7 cellular contexts compared by ENCODE assay signal in the genomic region with DNA sequence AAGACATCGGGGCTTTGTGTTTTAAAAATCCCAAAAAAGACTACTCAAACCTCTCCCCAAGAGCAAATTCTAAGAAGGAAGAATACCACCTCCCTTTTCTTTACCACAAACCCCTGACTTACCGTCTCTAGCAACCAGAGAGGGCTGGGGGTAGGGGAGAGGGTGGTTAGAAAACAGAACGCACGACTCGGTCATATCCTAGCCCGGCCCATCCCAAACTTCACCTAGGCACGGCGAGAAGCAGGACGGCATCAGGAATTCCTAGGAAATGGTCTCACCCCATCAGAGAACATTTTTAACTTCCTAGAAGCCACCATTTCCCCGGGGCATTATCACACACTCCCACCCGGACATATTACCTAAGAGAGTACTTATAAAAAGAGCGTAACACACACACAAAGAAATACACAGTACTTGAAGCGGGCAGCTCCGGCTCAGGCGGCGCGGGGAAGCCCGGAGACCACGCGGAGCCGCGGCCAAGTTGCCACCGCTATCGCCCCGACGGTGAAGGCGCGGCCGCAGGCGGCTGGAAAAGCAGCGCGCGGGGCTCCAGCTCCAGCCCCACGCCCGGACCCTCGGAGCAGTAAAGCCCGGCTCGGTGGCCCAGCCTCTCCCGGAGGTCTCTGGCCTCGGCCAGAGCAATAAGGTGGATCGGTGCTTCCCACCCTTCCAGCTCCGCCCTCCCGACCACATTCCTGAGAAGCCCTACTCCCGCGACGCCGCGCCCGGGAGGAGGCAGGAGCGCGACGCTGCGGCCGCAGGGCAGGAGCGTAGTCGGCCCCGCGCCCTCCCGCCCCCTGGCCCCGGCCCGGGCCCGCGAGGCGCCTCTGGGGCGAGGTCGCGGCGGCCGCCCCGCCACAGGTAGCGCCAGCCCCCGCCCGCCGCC. TPM values are rescaled to one million over a fixed set of nuclear protein-coding genes. Genes with fewer than 3 reads are reported as not detected.
DNase-seq lines count a peak whose midpoint lies in the region; ATAC-seq and TF ChIP-seq lines count a peak whose summit lies in the region.

No MANE protein-coding gene starts in this region.

- H2AFZ ChIP-seq in GM23338, result no peak overlapping the region

- H4K20me1 ChIP-seq in GM23338 (replicated peaks; ENCODE audit: insufficient read depth), result peaks cover 35% of the 10 kb centered on the region

- intact Hi-C loops in dendritic cell treated with granulocyte-macrophage colony-stimulating factor and Interleukin-4, amounts not matched to agents 40 ng/mL and 50 ng/mL, for 4 days (cut with micrococcal nuclease), result no loop called here
- intact Hi-C loops in lower lobe of right lung (cut with DNase I), result no loop called here

- H3K27ac Mint-ChIP-seq in GM23338, result peak overlapping the region; percentile 96
- H3K27ac Mint-ChIP-seq in dendritic cell treated with granulocyte-macrophage colony-stimulating factor and Interleukin-4, amounts not matched to agents 40 ng/mL and 50 ng/mL, for 4 days, result no peak overlapping the region

- H3K27me3 Mint-ChIP-seq in GM23338 (ENCODE audit: insufficient read depth, low read depth, poor library complexity), result peaks cover 10% of the 10 kb centered on the region
- peaks cover 63% of the 10 kb centered on the region for H3K27me3 Mint-ChIP-seq in dendritic cell treated with granulocyte-macrophage colony-stimulating factor and Interleukin-4, amounts not matched to agents 40 ng/mL and 50 ng/mL, for 4 days

- H3K36me3 ChIP-seq in GM23338 (ENCODE audit: insufficient read depth) (no peaks in the 10 kb centered on the region), KOPT-K1 (ENCODE audit: insufficient read depth, low read length) (peaks cover 7% of the 10 kb centered on the region), lower lobe of right lung (no peaks in the 10 kb centered on the region)

- DNase-seq in GM23338 (ENCODE audit: low spot score) (peak; percentile 91), lower lobe of right lung (peak; percentile 80)
- peak; percentile 48 for DNase-seq in activated CD4-positive, CD25-positive, alpha-beta regulatory T cell treated with anti-CD3 and anti-CD28 coated beads, Interleukin-2, amount 50 U/mL, for 72 hours
- DNase-seq in stimulated activated naive CD4-positive, alpha-beta T cell (lab: John Stamatoyannopoulos, UW), result peak in 5 of 6 experiments; percentile 11 to 57 (median 30)

- H3F3A ChIP-seq in GM23338 (replicated peaks; ENCODE audit: low read depth), result 0 out of 2 replicates have a peak, but pooled peaks cover 15% of the 10 kb centered on the region

- H3K27me3 ChIP-seq in GM23338 (ENCODE audit: insufficient read depth) (peaks cover 5% of the 10 kb centered on the region; the same call in 1 of the 2 replicates), lower lobe of right lung (ENCODE audit: low read depth) (no peaks in the 10 kb centered on the region)

- H3K9me3 Mint-ChIP-seq in GM23338, result no peaks in the 10 kb centered on the region
- no peaks in the 10 kb centered on the region for H3K9me3 Mint-ChIP-seq in dendritic cell treated with granulocyte-macrophage colony-stimulating factor and Interleukin-4, amounts not matched to agents 40 ng/mL and 50 ng/mL, for 4 days

- peak overlapping the region; percentile 91 for H3K27ac ChIP-seq in GM23338 (ENCODE audit: low read depth)
- peak overlapping the region; percentile 87 for H3K27ac ChIP-seq in KOPT-K1 (ENCODE audit: low read depth, low read length, poor library complexity, severe bottlenecking)
- H3K27ac ChIP-seq in lower lobe of right lung, result peak overlapping the region; percentile 90

- peak; percentile 76 for ATAC-seq in GM23338
- ATAC-seq in lower lobe of right lung, result peak; percentile 92

- H3K4me1 Mint-ChIP-seq in GM23338, result peaks cover 48% of the 10 kb centered on the region
- H3K4me1 Mint-ChIP-seq in dendritic cell treated with granulocyte-macrophage colony-stimulating factor and Interleukin-4, amounts not matched to agents 40 ng/mL and 50 ng/mL, for 4 days (ENCODE audit: low read depth), result peaks cover 7% of the 10 kb centered on the region

- H3K4me2 ChIP-seq in GM23338, result peak overlapping the region; percentile 91

- H3K9me3 ChIP-seq in KOPT-K1 (ENCODE audit: insufficient read depth, low read length, poor library complexity, severe bottlenecking) (no peaks in the 10 kb centered on the region), lower lobe of right lung (no peaks in the 10 kb centered on the region)

- H3K36me3 Mint-ChIP-seq in GM23338 (ENCODE audit: low read depth), result peaks cover 25% of the 10 kb centered on the region
- no peaks in the 10 kb centered on the region for H3K36me3 Mint-ChIP-seq in dendritic cell treated with granulocyte-macrophage colony-stimulating factor and Interleukin-4, amounts not matched to agents 40 ng/mL and 50 ng/mL, for 4 days (ENCODE audit: low read depth)

- H3K79me2 ChIP-seq in GM23338 (replicated peaks; ENCODE audit: insufficient read depth), result peaks cover 59% of the 10 kb centered on the region

- H3K9me2 ChIP-seq in GM23338 (ENCODE audit: insufficient read depth), result no peaks in the 10 kb centered on the region

- H3K4me1 ChIP-seq in GM23338 (ENCODE audit: insufficient read depth) (peaks cover 47% of the 10 kb centered on the region), lower lobe of right lung (peaks cover 13% of the 10 kb centered on the region)

- H3K4me3 Mint-ChIP-seq in GM23338, result peak overlapping the region; percentile 98
- peak overlapping the region; percentile 57 for H3K4me3 Mint-ChIP-seq in dendritic cell treated with granulocyte-macrophage colony-stimulating factor and Interleukin-4, amounts not matched to agents 40 ng/mL and 50 ng/mL, for 4 days

- TF ChIP-seq CTCF in GM12875 (IDR thresholded peaks at IDR 0.05; ENCODE audit: borderline replicate concordance, insufficient read depth, low read depth, low read length) (no peak), GM23338 (conservative IDR thresholded peaks at IDR 0.05; ENCODE audit: low read depth in 2 of 2) (0 out of 4 replicates have a peak, but pooled peaks of 1 of the 2 experiments have one; percentile 1), lower lobe of right lung (IDR thresholded peaks at IDR 0.05) (no peak)

- H3K4me3 ChIP-seq in GM12875 (ENCODE audit: low read depth, low read length), result peak overlapping the region; percentile 99
- H3K4me3 ChIP-seq in GM23338, result peak overlapping the region; percentile 93
- peak overlapping the region; percentile 81 for H3K4me3 ChIP-seq in lower lobe of right lung

TF ChIP-seq in GM23338, 12 proteins besides CTCF, POLR2A, EP300 and RAD21 (continues in another document):
- TF ChIP-seq EZH2 (IDR thresholded peaks at IDR 0.05; ENCODE audit: low read depth, unreplicated experiment), result no peak
- TF ChIP-seq, protein P1, sequence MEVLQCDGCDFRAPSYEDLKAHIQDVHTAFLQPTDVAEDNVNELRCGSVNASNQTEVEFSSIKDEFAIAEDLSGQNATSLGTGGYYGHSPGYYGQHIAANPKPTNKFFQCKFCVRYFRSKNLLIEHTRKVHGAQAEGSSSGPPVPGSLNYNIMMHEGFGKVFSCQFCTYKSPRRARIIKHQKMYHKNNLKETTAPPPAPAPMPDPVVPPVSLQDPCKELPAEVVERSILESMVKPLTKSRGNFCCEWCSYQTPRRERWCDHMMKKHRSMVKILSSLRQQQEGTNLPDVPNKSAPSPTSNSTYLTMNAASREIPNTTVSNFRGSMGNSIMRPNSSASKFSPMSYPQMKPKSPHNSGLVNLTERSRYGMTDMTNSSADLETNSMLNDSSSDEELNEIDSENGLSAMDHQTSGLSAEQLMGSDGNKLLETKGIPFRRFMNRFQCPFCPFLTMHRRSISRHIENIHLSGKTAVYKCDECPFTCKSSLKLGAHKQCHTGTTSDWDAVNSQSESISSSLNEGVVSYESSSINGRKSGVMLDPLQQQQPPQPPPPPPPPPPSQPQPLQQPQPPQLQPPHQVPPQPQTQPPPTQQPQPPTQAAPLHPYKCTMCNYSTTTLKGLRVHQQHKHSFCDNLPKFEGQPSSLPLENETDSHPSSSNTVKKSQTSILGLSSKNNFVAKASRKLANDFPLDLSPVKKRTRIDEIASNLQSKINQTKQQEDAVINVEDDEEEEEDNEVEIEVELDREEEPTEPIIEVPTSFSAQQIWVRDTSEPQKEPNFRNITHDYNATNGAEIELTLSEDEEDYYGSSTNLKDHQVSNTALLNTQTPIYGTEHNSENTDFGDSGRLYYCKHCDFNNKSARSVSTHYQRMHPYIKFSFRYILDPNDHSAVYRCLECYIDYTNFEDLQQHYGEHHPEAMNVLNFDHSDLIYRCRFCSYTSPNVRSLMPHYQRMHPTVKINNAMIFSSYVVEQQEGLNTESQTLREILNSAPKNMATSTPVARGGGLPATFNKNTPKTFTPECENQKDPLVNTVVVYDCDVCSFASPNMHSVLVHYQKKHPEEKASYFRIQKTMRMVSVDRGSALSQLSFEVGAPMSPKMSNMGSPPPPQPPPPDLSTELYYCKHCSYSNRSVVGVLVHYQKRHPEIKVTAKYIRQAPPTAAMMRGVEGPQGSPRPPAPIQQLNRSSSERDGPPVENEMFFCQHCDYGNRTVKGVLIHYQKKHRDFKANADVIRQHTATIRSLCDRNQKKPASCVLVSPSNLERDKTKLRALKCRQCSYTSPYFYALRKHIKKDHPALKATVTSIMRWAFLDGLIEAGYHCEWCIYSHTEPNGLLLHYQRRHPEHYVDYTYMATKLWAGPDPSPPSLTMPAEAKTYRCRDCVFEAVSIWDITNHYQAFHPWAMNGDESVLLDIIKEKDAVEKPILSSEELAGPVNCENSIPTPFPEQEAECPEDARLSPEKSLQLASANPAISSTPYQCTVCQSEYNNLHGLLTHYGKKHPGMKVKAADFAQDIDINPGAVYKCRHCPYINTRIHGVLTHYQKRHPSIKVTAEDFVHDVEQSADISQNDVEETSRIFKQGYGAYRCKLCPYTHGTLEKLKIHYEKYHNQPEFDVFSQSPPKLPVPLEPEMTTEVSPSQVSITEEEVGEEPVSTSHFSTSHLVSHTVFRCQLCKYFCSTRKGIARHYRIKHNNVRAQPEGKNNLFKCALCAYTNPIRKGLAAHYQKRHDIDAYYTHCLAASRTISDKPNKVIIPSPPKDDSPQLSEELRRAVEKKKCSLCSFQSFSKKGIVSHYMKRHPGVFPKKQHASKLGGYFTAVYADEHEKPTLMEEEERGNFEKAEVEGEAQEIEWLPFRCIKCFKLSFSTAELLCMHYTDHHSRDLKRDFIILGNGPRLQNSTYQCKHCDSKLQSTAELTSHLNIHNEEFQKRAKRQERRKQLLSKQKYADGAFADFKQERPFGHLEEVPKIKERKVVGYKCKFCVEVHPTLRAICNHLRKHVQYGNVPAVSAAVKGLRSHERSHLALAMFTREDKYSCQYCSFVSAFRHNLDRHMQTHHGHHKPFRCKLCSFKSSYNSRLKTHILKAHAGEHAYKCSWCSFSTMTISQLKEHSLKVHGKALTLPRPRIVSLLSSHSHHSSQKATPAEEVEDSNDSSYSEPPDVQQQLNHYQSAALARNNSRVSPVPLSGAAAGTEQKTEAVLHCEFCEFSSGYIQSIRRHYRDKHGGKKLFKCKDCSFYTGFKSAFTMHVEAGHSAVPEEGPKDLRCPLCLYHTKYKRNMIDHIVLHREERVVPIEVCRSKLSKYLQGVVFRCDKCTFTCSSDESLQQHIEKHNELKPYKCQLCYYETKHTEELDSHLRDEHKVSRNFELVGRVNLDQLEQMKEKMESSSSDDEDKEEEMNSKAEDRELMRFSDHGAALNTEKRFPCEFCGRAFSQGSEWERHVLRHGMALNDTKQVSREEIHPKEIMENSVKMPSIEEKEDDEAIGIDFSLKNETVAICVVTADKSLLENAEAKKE (CRISPR knock-in tag; IDR thresholded peaks at IDR 0.05), result no peak

RNA-seq across cellular contexts. Expression of gene RRAS2, which starts 0.9 kb away (rescaled TPM):
- 293 and 296 TPM in 2 replicates for total RNA-seq in GM23338 (2014; rRNA removed; shearing (Covaris generic))
- 174 and 196 TPM in 2 replicates for polyA plus RNA-seq in GM23338 (2016; fragmentation: Nextera tagmentation; extraction: Ambion mirVana)
- total RNA-seq in lower lobe of right lung, result 35.8 TPM

Comparison
In these comparisons a context has a peak if more than half of its experiments do, and no peak if none do; other contexts are left out.
1. Peak in every context shown above with its lines: DNase-seq, ATAC-seq, H3K4me3 ChIP-seq and H3K27ac ChIP-seq.
2. DNase-seq: peak in every context shown above with its lines; median percentile 91 in GM23338; 80 in lower lobe of right lung; 48 in activated CD4-positive, CD25-positive, alpha-beta regulatory T cell treated with anti-CD3 and anti-CD28 coated beads, Interleukin-2, amount 50 U/mL, for 72 hours; 30 in stimulated activated naive CD4-positive, alpha-beta T cell.